20 cellular contexts compared by ENCODE assay signal in the genomic region with DNA sequence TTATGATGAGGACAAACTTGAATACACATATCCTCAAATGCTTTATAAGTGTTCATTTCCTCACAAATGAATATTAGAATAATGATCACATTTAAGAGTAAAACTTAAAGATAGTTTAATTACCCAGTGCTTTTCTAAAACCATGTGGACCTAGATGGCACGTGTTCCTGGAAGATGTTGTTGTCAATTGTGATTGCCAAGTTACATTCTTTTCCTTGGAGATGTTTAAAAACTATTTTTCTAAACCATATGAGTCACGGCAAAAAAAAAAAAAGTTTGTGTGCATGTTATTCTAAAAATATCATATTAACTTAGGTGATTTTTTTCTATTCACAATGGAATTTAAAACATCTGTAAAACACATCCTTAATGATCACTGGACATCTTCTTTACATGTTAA. TPM values are rescaled to one million over a fixed set of nuclear protein-coding genes. Genes with fewer than 3 reads are reported as not detected.
DNase-seq lines count a peak whose midpoint lies in the region; FAIRE-seq and TF ChIP-seq lines count a peak whose summit lies in the region.
"Had no signal": no experiment of that assay in that cellular context is flagged by ENCODE, and none has a peak within 500 bp of the region (broad histone marks: within the 10 kb centered on the region; RNA-seq: fewer than 3 reads in every experiment).

No MANE protein-coding gene starts in this region.

- no peak for TF ChIP-seq POLR2A in GM12892 (IDR thresholded peaks at IDR 0.05; ENCODE audit: low read depth, low read length)

- DNase-seq in GM04503 (ENCODE audit: low read depth) (peak; percentile 73), astrocyte of the hippocampus (ENCODE audit: low read depth, low spot score) (peak; percentile 2), fibroblast of the conjunctiva (ENCODE audit: low read depth) (peak; percentile 56), GM12892 (ENCODE audit: insufficient read length) (no peak), nucleus accumbens (lab: John Stamatoyannopoulos, UW) (no peak), mesenteric fat pad (ENCODE audit: low spot score) (no peak), activated gamma-delta T cell (lab: John Stamatoyannopoulos, UW) (no peak)
- DNase-seq: activated CD4-positive, alpha-beta T cell treated with anti-CD3 and anti-CD28 coated beads for 36 hours; activated CD8-positive, alpha-beta memory T cell treated with anti-CD3 and anti-CD28 coated beads, Interleukin-2, amount 10 ng/mL, durations not matched to agents 7 days and 5 days; CD8-positive, alpha-beta memory T cell; effector memory CD8-positive, alpha-beta T cell; foreskin keratinocyte; Kasumi-1; mucosa of descending colon; NCI-H526; psoas muscle; SHP77; stimulated activated CD4-positive, alpha-beta T cell treated with anti-CD3 and anti-CD28 coated beads, Interleukin-12 subunit alpha, Interleukin-12 subunit beta, amount 100 ng/mL, for 4 hours had no signal

- peak; percentile 57 for FAIRE-seq in A204.1 (lab: Jason Lieb, UNC)
- FAIRE-seq in GM12892 (lab: Jason Lieb, UNC): no peak
- FAIRE-seq: TTC549 had no signal

RNA-seq across cellular contexts. Expression of a gene that starts 51.1 kb away (rescaled TPM):
- not detected for polyA plus RNA-seq in GM12892 (2012; ENCODE audit: missing spikeins)
- total RNA-seq in mesenteric fat pad: 6.7 TPM
- total RNA-seq: foreskin keratinocyte had no signal
- polyA plus RNA-seq: foreskin keratinocyte had no signal

Comparison
In these comparisons a context has a peak if more than half of its experiments do, and no peak if none do; other contexts are left out.
1. DNase-seq: peak in GM04503 (single experiment), astrocyte of the hippocampus (single experiment) and fibroblast of the conjunctiva (single experiment); none in GM12892 (single experiment), nucleus accumbens (0 of 56), mesenteric fat pad (single experiment) and activated gamma-delta T cell (single experiment).